In genomic region chr1:3672971-3673361, GRCh38 we compare ENCODE assay signal across 1 cellular context.
TF ChIP-seq lines count a peak whose summit lies in the region.

No MANE protein-coding gene starts in this region.

TF ChIP-seq in HEK293, 187 proteins besides CTCF, POLR2A, EP300 and RAD21 (continued from another document):
- no peak for TF ChIP-seq GFI1B (tag by site-specific recombination; IDR thresholded peaks at IDR 0.05)
- TF ChIP-seq BCL11B (tag by site-specific recombination; IDR thresholded peaks at IDR 0.05; ENCODE audit: low read depth): no peak
- no peak for TF ChIP-seq ZNF350 (tag by site-specific recombination; IDR thresholded peaks at IDR 0.05)
- 0 out of 2 replicates have a peak, but pooled peaks have one; percentile 11 for TF ChIP-seq EGR2 (tag by site-specific recombination; IDR thresholded peaks at IDR 0.05; ENCODE audit: low read depth)
- TF ChIP-seq ZNF629 (tag by site-specific recombination; IDR thresholded peaks at IDR 0.05): no peak
- TF ChIP-seq, protein P1, sequence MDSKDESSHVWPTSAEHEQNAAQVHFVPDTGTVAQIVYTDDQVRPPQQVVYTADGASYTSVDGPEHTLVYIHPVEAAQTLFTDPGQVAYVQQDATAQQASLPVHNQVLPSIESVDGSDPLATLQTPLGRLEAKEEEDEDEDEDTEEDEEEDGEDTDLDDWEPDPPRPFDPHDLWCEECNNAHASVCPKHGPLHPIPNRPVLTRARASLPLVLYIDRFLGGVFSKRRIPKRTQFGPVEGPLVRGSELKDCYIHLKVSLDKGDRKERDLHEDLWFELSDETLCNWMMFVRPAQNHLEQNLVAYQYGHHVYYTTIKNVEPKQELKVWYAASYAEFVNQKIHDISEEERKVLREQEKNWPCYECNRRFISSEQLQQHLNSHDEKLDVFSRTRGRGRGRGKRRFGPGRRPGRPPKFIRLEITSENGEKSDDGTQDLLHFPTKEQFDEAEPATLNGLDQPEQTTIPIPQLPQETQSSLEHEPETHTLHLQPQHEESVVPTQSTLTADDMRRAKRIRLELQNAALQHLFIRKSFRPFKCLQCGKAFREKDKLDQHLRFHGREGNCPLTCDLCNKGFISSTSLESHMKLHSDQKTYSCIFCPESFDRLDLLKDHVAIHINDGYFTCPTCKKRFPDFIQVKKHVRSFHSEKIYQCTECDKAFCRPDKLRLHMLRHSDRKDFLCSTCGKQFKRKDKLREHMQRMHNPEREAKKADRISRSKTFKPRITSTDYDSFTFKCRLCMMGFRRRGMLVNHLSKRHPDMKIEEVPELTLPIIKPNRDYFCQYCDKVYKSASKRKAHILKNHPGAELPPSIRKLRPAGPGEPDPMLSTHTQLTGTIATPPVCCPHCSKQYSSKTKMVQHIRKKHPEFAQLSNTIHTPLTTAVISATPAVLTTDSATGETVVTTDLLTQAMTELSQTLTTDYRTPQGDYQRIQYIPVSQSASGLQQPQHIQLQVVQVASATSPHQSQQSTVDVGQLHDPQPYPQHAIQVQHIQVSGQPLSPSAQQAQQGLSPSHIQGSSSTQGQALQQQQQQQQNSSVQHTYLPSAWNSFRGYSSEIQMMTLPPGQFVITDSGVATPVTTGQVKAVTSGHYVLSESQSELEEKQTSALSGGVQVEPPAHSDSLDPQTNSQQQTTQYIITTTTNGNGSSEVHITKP (tag by site-specific recombination; IDR thresholded peaks at IDR 0.05): no peak
- TF ChIP-seq ZNF169 (tag by site-specific recombination; IDR thresholded peaks at IDR 0.05): no peak
- no peak for TF ChIP-seq KLF7 (tag by site-specific recombination; IDR thresholded peaks at IDR 0.05; ENCODE audit: borderline replicate concordance)
- no peak for TF ChIP-seq ZNF121 (tag by site-specific recombination; IDR thresholded peaks at IDR 0.05)
- no peak for TF ChIP-seq ZNF48 (tag by site-specific recombination; IDR thresholded peaks at IDR 0.05)
